Comparison of ENCODE assay signal across 1 cellular context in the genomic region with DNA sequence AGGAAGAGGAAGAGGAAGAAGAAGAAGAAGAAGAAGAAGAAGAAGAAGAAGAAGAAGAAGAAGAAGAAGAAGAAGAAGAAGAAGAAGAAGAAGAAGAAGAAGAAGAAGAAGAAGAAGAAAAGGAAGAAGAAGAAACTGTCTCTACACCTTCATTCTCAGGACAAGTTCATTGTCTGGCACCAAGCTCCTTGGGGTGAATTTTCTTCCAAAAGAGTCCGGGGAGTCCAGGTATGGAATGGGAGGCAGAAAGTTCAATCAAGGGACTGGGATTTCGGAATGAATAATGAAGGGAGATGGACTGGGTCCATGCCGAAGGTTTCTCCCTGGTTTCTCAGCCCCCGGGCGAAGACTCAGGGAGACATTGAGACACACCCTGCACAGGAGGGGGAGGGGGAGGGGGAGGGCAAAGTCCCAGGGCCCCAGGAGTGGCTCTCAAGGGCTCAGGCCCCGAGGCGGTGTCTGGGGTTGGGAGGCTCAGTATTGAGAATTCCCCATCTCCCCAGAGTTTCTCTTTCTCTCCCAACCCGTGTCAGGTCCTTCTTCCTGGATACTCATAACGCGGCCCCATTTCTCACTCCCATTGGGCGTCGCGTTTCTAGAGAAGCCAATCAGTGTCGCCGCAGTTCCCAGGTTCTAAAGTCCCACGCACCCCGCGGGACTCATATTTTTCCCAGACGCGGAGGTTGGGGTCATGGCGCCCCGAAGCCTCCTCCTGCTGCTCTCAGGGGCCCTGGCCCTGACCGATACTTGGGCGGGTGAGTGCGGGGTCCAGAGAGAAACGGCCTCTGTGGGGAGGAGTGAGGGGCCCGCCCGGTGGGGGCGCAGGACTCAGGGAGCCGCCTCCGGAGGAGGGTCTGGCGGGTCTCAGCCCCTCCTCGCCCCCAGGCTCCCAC.
TF ChIP-seq lines count a peak whose summit lies in the region.

A gene (plus strand): TSS at position 662 of the 893 bp plus-strand sequence. CDS start 30 bp downstream, at position 692.

TF ChIP-seq in WTC11, 78 proteins besides CTCF, POLR2A, EP300 and RAD21 (continued from another document):
- TF ChIP-seq, protein P1, sequence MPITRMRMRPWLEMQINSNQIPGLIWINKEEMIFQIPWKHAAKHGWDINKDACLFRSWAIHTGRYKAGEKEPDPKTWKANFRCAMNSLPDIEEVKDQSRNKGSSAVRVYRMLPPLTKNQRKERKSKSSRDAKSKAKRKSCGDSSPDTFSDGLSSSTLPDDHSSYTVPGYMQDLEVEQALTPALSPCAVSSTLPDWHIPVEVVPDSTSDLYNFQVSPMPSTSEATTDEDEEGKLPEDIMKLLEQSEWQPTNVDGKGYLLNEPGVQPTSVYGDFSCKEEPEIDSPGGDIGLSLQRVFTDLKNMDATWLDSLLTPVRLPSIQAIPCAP (CRISPR knock-in tag; IDR thresholded peaks at IDR 0.05) = no peak
- TF ChIP-seq ATF1 (CRISPR knock-in tag; IDR thresholded peaks at IDR 0.05) = no peak
- TF ChIP-seq, protein P2, sequence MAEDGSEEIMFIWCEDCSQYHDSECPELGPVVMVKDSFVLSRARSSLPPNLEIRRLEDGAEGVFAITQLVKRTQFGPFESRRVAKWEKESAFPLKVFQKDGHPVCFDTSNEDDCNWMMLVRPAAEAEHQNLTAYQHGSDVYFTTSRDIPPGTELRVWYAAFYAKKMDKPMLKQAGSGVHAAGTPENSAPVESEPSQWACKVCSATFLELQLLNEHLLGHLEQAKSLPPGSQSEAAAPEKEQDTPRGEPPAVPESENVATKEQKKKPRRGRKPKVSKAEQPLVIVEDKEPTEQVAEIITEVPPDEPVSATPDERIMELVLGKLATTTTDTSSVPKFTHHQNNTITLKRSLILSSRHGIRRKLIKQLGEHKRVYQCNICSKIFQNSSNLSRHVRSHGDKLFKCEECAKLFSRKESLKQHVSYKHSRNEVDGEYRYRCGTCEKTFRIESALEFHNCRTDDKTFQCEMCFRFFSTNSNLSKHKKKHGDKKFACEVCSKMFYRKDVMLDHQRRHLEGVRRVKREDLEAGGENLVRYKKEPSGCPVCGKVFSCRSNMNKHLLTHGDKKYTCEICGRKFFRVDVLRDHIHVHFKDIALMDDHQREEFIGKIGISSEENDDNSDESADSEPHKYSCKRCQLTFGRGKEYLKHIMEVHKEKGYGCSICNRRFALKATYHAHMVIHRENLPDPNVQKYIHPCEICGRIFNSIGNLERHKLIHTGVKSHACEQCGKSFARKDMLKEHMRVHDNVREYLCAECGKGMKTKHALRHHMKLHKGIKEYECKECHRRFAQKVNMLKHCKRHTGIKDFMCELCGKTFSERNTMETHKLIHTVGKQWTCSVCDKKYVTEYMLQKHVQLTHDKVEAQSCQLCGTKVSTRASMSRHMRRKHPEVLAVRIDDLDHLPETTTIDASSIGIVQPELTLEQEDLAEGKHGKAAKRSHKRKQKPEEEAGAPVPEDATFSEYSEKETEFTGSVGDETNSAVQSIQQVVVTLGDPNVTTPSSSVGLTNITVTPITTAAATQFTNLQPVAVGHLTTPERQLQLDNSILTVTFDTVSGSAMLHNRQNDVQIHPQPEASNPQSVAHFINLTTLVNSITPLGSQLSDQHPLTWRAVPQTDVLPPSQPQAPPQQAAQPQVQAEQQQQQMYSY (CRISPR knock-in tag; IDR thresholded peaks at IDR 0.05) = peak; percentile 80
- no peak for TF ChIP-seq TEAD4 (CRISPR knock-in tag; IDR thresholded peaks at IDR 0.05)
- TF ChIP-seq MXD4 (CRISPR knock-in tag; IDR thresholded peaks at IDR 0.05; ENCODE audit: borderline replicate concordance) = no peak
- TF ChIP-seq CREB1 (CRISPR knock-in tag; IDR thresholded peaks at IDR 0.05) = no peak
- TF ChIP-seq NR2C2 (CRISPR knock-in tag; IDR thresholded peaks at IDR 0.05) = no peak
- no peak for TF ChIP-seq TCF7 (CRISPR knock-in tag; IDR thresholded peaks at IDR 0.05; ENCODE audit: low read depth)
- TF ChIP-seq PRRX2 (CRISPR knock-in tag; IDR thresholded peaks at IDR 0.05) = no peak
- TF ChIP-seq FOXP1 (CRISPR knock-in tag; IDR thresholded peaks at IDR 0.05; ENCODE audit: borderline replicate concordance) = no peak
- TF ChIP-seq, protein P3, sequence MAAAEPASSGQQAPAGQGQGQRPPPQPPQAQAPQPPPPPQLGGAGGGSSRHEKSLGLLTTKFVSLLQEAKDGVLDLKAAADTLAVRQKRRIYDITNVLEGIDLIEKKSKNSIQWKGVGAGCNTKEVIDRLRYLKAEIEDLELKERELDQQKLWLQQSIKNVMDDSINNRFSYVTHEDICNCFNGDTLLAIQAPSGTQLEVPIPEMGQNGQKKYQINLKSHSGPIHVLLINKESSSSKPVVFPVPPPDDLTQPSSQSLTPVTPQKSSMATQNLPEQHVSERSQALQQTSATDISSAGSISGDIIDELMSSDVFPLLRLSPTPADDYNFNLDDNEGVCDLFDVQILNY (CRISPR knock-in tag; IDR thresholded peaks at IDR 0.05) = 0 out of 2 replicates have a peak, but pooled peaks have one; percentile 41
- no peak for TF ChIP-seq ZNF138 (CRISPR knock-in tag; conservative IDR thresholded peaks at IDR 0.05)
- 0 out of 2 replicates have a peak, but pooled peaks have one; percentile 6 for TF ChIP-seq TP53 (CRISPR knock-in tag; IDR thresholded peaks at IDR 0.05)
- TF ChIP-seq NFYB (CRISPR knock-in tag; conservative IDR thresholded peaks at IDR 0.05; ENCODE audit: low read depth) = 0 out of 2 replicates have a peak, but pooled peaks have one; percentile 30
- TF ChIP-seq, protein P4, sequence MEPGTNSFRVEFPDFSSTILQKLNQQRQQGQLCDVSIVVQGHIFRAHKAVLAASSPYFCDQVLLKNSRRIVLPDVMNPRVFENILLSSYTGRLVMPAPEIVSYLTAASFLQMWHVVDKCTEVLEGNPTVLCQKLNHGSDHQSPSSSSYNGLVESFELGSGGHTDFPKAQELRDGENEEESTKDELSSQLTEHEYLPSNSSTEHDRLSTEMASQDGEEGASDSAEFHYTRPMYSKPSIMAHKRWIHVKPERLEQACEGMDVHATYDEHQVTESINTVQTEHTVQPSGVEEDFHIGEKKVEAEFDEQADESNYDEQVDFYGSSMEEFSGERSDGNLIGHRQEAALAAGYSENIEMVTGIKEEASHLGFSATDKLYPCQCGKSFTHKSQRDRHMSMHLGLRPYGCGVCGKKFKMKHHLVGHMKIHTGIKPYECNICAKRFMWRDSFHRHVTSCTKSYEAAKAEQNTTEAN (CRISPR knock-in tag; IDR thresholded peaks at IDR 0.05) = no peak
- TF ChIP-seq, protein P5, sequence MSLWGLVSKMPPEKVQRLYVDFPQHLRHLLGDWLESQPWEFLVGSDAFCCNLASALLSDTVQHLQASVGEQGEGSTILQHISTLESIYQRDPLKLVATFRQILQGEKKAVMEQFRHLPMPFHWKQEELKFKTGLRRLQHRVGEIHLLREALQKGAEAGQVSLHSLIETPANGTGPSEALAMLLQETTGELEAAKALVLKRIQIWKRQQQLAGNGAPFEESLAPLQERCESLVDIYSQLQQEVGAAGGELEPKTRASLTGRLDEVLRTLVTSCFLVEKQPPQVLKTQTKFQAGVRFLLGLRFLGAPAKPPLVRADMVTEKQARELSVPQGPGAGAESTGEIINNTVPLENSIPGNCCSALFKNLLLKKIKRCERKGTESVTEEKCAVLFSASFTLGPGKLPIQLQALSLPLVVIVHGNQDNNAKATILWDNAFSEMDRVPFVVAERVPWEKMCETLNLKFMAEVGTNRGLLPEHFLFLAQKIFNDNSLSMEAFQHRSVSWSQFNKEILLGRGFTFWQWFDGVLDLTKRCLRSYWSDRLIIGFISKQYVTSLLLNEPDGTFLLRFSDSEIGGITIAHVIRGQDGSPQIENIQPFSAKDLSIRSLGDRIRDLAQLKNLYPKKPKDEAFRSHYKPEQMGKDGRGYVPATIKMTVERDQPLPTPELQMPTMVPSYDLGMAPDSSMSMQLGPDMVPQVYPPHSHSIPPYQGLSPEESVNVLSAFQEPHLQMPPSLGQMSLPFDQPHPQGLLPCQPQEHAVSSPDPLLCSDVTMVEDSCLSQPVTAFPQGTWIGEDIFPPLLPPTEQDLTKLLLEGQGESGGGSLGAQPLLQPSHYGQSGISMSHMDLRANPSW (CRISPR knock-in tag; conservative IDR thresholded peaks at IDR 0.05; ENCODE audit: low read depth) = no peak
- TF ChIP-seq ZNF317 (CRISPR knock-in tag; IDR thresholded peaks at IDR 0.05; ENCODE audit: borderline replicate concordance, low read depth) = no peak
- TF ChIP-seq, protein P6, sequence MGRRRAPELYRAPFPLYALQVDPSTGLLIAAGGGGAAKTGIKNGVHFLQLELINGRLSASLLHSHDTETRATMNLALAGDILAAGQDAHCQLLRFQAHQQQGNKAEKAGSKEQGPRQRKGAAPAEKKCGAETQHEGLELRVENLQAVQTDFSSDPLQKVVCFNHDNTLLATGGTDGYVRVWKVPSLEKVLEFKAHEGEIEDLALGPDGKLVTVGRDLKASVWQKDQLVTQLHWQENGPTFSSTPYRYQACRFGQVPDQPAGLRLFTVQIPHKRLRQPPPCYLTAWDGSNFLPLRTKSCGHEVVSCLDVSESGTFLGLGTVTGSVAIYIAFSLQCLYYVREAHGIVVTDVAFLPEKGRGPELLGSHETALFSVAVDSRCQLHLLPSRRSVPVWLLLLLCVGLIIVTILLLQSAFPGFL (CRISPR knock-in tag; IDR thresholded peaks at IDR 0.05; ENCODE audit: borderline replicate concordance) = no peak
- TF ChIP-seq, protein P7, sequence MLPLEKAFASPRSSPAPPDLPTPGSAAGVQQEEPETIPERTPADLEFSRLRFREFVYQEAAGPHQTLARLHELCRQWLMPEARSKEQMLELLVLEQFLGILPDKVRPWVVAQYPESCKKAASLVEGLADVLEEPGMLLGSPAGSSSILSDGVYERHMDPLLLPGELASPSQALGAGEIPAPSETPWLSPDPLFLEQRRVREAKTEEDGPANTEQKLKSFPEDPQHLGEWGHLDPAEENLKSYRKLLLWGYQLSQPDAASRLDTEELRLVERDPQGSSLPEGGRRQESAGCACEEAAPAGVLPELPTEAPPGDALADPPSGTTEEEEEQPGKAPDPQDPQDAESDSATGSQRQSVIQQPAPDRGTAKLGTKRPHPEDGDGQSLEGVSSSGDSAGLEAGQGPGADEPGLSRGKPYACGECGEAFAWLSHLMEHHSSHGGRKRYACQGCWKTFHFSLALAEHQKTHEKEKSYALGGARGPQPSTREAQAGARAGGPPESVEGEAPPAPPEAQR (CRISPR knock-in tag; IDR thresholded peaks at IDR 0.05) = no peak
- no peak for TF ChIP-seq ETV6 (CRISPR knock-in tag; IDR thresholded peaks at IDR 0.05)
- no peak for TF ChIP-seq ELF4 (CRISPR knock-in tag; IDR thresholded peaks at IDR 0.05; ENCODE audit: low read depth)
- TF ChIP-seq, protein P8, sequence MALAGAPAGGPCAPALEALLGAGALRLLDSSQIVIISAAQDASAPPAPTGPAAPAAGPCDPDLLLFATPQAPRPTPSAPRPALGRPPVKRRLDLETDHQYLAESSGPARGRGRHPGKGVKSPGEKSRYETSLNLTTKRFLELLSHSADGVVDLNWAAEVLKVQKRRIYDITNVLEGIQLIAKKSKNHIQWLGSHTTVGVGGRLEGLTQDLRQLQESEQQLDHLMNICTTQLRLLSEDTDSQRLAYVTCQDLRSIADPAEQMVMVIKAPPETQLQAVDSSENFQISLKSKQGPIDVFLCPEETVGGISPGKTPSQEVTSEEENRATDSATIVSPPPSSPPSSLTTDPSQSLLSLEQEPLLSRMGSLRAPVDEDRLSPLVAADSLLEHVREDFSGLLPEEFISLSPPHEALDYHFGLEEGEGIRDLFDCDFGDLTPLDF (CRISPR knock-in tag; IDR thresholded peaks at IDR 0.05) = no peak
- no peak for TF ChIP-seq GTF2I (CRISPR knock-in tag; conservative IDR thresholded peaks at IDR 0.05)
- no peak for TF ChIP-seq RELA (CRISPR knock-in tag; IDR thresholded peaks at IDR 0.05; ENCODE audit: borderline replicate concordance)
- TF ChIP-seq, protein P9, sequence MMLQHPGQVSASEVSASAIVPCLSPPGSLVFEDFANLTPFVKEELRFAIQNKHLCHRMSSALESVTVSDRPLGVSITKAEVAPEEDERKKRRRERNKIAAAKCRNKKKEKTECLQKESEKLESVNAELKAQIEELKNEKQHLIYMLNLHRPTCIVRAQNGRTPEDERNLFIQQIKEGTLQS (CRISPR knock-in tag; conservative IDR thresholded peaks at IDR 0.05) = no peak
- no peak for TF ChIP-seq CBFB (CRISPR knock-in tag; IDR thresholded peaks at IDR 0.05; ENCODE audit: low read depth)
- TF ChIP-seq, protein P10, sequence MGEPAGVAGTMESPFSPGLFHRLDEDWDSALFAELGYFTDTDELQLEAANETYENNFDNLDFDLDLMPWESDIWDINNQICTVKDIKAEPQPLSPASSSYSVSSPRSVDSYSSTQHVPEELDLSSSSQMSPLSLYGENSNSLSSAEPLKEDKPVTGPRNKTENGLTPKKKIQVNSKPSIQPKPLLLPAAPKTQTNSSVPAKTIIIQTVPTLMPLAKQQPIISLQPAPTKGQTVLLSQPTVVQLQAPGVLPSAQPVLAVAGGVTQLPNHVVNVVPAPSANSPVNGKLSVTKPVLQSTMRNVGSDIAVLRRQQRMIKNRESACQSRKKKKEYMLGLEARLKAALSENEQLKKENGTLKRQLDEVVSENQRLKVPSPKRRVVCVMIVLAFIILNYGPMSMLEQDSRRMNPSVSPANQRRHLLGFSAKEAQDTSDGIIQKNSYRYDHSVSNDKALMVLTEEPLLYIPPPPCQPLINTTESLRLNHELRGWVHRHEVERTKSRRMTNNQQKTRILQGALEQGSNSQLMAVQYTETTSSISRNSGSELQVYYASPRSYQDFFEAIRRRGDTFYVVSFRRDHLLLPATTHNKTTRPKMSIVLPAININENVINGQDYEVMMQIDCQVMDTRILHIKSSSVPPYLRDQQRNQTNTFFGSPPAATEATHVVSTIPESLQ (CRISPR knock-in tag; IDR thresholded peaks at IDR 0.05) = no peak
- TF ChIP-seq, protein P11, sequence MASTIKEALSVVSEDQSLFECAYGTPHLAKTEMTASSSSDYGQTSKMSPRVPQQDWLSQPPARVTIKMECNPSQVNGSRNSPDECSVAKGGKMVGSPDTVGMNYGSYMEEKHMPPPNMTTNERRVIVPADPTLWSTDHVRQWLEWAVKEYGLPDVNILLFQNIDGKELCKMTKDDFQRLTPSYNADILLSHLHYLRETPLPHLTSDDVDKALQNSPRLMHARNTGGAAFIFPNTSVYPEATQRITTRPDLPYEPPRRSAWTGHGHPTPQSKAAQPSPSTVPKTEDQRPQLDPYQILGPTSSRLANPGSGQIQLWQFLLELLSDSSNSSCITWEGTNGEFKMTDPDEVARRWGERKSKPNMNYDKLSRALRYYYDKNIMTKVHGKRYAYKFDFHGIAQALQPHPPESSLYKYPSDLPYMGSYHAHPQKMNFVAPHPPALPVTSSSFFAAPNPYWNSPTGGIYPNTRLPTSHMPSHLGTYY (CRISPR knock-in tag; IDR thresholded peaks at IDR 0.05) = no peak
- TF ChIP-seq, protein P12, sequence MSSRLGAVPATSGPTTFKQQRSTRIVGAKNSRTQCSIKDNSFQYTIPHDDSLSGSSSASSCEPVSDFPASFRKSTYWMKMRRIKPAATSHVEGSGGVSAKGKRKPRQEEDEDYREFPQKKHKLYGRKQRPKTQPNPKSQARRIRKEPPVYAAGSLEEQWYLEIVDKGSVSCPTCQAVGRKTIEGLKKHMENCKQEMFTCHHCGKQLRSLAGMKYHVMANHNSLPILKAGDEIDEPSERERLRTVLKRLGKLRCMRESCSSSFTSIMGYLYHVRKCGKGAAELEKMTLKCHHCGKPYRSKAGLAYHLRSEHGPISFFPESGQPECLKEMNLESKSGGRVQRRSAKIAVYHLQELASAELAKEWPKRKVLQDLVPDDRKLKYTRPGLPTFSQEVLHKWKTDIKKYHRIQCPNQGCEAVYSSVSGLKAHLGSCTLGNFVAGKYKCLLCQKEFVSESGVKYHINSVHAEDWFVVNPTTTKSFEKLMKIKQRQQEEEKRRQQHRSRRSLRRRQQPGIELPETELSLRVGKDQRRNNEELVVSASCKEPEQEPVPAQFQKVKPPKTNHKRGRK (CRISPR knock-in tag; IDR thresholded peaks at IDR 0.05; ENCODE audit: borderline replicate concordance) = 0 out of 2 replicates have a peak, but pooled peaks have one; percentile 83
